In genomic region chr7:80827238-80827633, GRCh38 we compare ENCODE assay signal across 1 cellular context.
TF ChIP-seq lines count a peak whose summit lies in the region.

No MANE protein-coding gene starts in this region.

TF ChIP-seq in GM23338, 12 proteins besides CTCF, POLR2A, EP300 and RAD21 (continued from another document):
- TF ChIP-seq ZNF462 (CRISPR knock-in tag; IDR thresholded peaks at IDR 0.05), result no peak
